ENCODE assay signal across 2 cellular contexts in genomic region chr15:75542386-75542797, GRCh38.
TF ChIP-seq lines count a peak whose summit lies in the region.

No MANE protein-coding gene starts in this region.

TF ChIP-seq in HEK293, 187 proteins besides CTCF, POLR2A, EP300 and RAD21 (continues in another document):
- TF ChIP-seq, protein P1, sequence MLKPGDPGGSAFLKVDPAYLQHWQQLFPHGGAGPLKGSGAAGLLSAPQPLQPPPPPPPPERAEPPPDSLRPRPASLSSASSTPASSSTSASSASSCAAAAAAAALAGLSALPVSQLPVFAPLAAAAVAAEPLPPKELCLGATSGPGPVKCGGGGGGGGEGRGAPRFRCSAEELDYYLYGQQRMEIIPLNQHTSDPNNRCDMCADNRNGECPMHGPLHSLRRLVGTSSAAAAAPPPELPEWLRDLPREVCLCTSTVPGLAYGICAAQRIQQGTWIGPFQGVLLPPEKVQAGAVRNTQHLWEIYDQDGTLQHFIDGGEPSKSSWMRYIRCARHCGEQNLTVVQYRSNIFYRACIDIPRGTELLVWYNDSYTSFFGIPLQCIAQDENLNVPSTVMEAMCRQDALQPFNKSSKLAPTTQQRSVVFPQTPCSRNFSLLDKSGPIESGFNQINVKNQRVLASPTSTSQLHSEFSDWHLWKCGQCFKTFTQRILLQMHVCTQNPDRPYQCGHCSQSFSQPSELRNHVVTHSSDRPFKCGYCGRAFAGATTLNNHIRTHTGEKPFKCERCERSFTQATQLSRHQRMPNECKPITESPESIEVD (tag by site-specific recombination; IDR thresholded peaks at IDR 0.05): peak; percentile 33; the same call in 1 of the 2 replicates
- TF ChIP-seq ZNF211 (tag by site-specific recombination; IDR thresholded peaks at IDR 0.05; ENCODE audit: low read depth) (no peak), BCL6B (tag by site-specific recombination; IDR thresholded peaks at IDR 0.05) (no peak), ZNF514 (tag by site-specific recombination; IDR thresholded peaks at IDR 0.05) (no peak), ZNF707 (tag by site-specific recombination; IDR thresholded peaks at IDR 0.05) (no peak), ZNF571 (tag by site-specific recombination; IDR thresholded peaks at IDR 0.05) (no peak), PRDM10 (tag by site-specific recombination; IDR thresholded peaks at IDR 0.05) (peak; percentile 30; the same call in 1 of the 2 replicates), ZSCAN30 (tag by site-specific recombination; IDR thresholded peaks at IDR 0.05) (no peak), SCRT1 (tag by site-specific recombination; IDR thresholded peaks at IDR 0.05; ENCODE audit: borderline replicate concordance) (no peak), ZNF202 (tag by site-specific recombination; IDR thresholded peaks at IDR 0.05; ENCODE audit: borderline replicate concordance) (no peak), ZBTB7A (tag by site-specific recombination; IDR thresholded peaks at IDR 0.05; ENCODE audit: low read depth) (no peak), ZNF138 (tag by site-specific recombination; IDR thresholded peaks at IDR 0.05; ENCODE audit: borderline replicate concordance) (no peak), ZIC2 (tag by site-specific recombination; IDR thresholded peaks at IDR 0.05) (peak; percentile 94), ZNF791 (tag by site-specific recombination; IDR thresholded peaks at IDR 0.05) (no peak), FEZF1 (tag by site-specific recombination; IDR thresholded peaks at IDR 0.05) (peak; percentile 66), ZNF10 (tag by site-specific recombination; IDR thresholded peaks at IDR 0.05) (0 out of 2 replicates have a peak, but pooled peaks have one; percentile 32), HOXC10 (CRISPR knock-in tag; IDR thresholded peaks at IDR 0.05) (no peak), ZBTB20 (tag by site-specific recombination; IDR thresholded peaks at IDR 0.05) (no peak), ZBTB17 (tag by site-specific recombination; IDR thresholded peaks at IDR 0.05) (peak; percentile 53), ZNF132 (tag by site-specific recombination; IDR thresholded peaks at IDR 0.05; ENCODE audit: borderline replicate concordance) (no peak), ELK4 (IDR thresholded peaks at IDR 0.05; ENCODE audit: borderline replicate concordance, low read depth, low read length) (no peak), SCRT2 (tag by site-specific recombination; IDR thresholded peaks at IDR 0.05) (0 out of 2 replicates have a peak, but pooled peaks have one; percentile 13)
- TF ChIP-seq, protein P2, sequence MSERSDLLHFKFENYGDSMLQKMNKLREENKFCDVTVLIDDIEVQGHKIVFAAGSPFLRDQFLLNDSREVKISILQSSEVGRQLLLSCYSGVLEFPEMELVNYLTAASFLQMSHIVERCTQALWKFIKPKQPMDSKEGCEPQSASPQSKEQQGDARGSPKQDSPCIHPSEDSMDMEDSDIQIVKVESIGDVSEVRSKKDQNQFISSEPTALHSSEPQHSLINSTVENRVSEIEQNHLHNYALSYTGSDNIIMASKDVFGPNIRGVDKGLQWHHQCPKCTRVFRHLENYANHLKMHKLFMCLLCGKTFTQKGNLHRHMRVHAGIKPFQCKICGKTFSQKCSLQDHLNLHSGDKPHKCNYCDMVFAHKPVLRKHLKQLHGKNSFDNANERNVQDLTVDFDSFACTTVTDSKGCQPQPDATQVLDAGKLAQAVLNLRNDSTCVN (tag by site-specific recombination; optimal IDR thresholded peaks at IDR 0.05): no peak

TF ChIP-seq in GM12878, 131 proteins besides CTCF, POLR2A, EP300 and RAD21 (continued from another document):
- TF ChIP-seq, protein P3, sequence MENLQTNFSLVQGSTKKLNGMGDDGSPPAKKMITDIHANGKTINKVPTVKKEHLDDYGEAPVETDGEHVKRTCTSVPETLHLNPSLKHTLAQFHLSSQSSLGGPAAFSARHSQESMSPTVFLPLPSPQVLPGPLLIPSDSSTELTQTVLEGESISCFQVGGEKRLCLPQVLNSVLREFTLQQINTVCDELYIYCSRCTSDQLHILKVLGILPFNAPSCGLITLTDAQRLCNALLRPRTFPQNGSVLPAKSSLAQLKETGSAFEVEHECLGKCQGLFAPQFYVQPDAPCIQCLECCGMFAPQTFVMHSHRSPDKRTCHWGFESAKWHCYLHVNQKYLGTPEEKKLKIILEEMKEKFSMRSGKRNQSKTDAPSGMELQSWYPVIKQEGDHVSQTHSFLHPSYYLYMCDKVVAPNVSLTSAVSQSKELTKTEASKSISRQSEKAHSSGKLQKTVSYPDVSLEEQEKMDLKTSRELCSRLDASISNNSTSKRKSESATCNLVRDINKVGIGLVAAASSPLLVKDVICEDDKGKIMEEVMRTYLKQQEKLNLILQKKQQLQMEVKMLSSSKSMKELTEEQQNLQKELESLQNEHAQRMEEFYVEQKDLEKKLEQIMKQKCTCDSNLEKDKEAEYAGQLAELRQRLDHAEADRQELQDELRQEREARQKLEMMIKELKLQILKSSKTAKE (IDR thresholded peaks at IDR 0.05; ENCODE audit: low read depth, poor library complexity, severe bottlenecking): no peak
- TF ChIP-seq PRDM15 (CRISPR knock-in tag; IDR thresholded peaks at IDR 0.05) (no peak), ZBTB33 (IDR thresholded peaks at IDR 0.05) (no peak), CREM (IDR thresholded peaks at IDR 0.05; ENCODE audit: low read depth) (no peak), SPI1 (IDR thresholded peaks at IDR 0.05; ENCODE audit: borderline replicate concordance, insufficient read depth, low read depth, low read length) (no peak), FOS (IDR thresholded peaks at IDR 0.05; ENCODE audit: borderline replicate concordance, extremely low read depth, insufficient read length) (no peak), BACH1 (IDR thresholded peaks at IDR 0.05; ENCODE audit: borderline replicate concordance) (no peak), ZBTB4 (CRISPR knock-in tag; IDR thresholded peaks at IDR 0.05) (no peak), NR2C1 (IDR thresholded peaks at IDR 0.05) (no peak), MLLT1 (IDR thresholded peaks at IDR 0.05) (no peak)
- TF ChIP-seq, protein P4, sequence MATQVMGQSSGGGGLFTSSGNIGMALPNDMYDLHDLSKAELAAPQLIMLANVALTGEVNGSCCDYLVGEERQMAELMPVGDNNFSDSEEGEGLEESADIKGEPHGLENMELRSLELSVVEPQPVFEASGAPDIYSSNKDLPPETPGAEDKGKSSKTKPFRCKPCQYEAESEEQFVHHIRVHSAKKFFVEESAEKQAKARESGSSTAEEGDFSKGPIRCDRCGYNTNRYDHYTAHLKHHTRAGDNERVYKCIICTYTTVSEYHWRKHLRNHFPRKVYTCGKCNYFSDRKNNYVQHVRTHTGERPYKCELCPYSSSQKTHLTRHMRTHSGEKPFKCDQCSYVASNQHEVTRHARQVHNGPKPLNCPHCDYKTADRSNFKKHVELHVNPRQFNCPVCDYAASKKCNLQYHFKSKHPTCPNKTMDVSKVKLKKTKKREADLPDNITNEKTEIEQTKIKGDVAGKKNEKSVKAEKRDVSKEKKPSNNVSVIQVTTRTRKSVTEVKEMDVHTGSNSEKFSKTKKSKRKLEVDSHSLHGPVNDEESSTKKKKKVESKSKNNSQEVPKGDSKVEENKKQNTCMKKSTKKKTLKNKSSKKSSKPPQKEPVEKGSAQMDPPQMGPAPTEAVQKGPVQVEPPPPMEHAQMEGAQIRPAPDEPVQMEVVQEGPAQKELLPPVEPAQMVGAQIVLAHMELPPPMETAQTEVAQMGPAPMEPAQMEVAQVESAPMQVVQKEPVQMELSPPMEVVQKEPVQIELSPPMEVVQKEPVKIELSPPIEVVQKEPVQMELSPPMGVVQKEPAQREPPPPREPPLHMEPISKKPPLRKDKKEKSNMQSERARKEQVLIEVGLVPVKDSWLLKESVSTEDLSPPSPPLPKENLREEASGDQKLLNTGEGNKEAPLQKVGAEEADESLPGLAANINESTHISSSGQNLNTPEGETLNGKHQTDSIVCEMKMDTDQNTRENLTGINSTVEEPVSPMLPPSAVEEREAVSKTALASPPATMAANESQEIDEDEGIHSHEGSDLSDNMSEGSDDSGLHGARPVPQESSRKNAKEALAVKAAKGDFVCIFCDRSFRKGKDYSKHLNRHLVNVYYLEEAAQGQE (IDR thresholded peaks at IDR 0.05; ENCODE audit: low read depth, low read length): no peak
